In genomic region chr2:193349642-193350041, GRCh38 we compare ENCODE assay signal across 23 cellular contexts.
"Had no signal": no experiment of that assay in that cellular context is flagged by ENCODE, and none has a peak within 500 bp of the region (broad histone marks: within the 10 kb centered on the region; RNA-seq: fewer than 3 reads in every experiment).

No MANE protein-coding gene starts in this region.

- ATAC-seq: gastroesophageal sphincter, left colon, natural killer cell, right cardiac atrium, upper lobe of right lung had no signal

- H3K27me3 ChIP-seq: breast epithelium, gastroesophageal sphincter, hepatocyte, stomach, thyroid gland, upper lobe of right lung had no signal

- FAIRE-seq: endothelial cell of umbilical vein had no signal

- H3K27ac Mint-ChIP-seq: activated naive CD4-positive, alpha-beta T cell treated with anti-CD3 and anti-CD28 coated beads, Interleukin-2, amount 10 ng/mL, durations not matched to agents 7 days and 5 days; activated T-helper 1 cell treated with anti-CD3 and anti-CD28 coated beads, Interleukin-12 subunit alpha, Interleukin-12 subunit beta, Interleukin-2, Interleukin-4 antibody, amounts not matched to agents 30 ng/mL and 10 ng/mL and 1 ng/mL, durations not matched to agents 14 hours and 24 hours and 36 hours; natural killer cell had no signal

- H3K36me3 ChIP-seq: breast epithelium, gastroesophageal sphincter, stomach, thyroid gland, upper lobe of right lung had no signal

- H3K36me3 Mint-ChIP-seq: activated naive CD4-positive, alpha-beta T cell treated with anti-CD3 and anti-CD28 coated beads, Interleukin-2, amount 10 ng/mL, durations not matched to agents 7 days and 5 days; natural killer cell had no signal

- H3K4me3 Mint-ChIP-seq: activated naive CD4-positive, alpha-beta T cell treated with anti-CD3 and anti-CD28 coated beads, Interleukin-2, amount 10 ng/mL, durations not matched to agents 7 days and 5 days; activated T-helper 1 cell treated with anti-CD3 and anti-CD28 coated beads, Interleukin-12 subunit alpha, Interleukin-12 subunit beta, Interleukin-2, Interleukin-4 antibody, amounts not matched to agents 30 ng/mL and 10 ng/mL and 1 ng/mL, durations not matched to agents 14 hours and 24 hours and 36 hours; natural killer cell had no signal

- H2AFZ ChIP-seq: hepatocyte had no signal

- H3K4me3 ChIP-seq: breast epithelium, gastroesophageal sphincter, hepatocyte, stomach, thyroid gland, upper lobe of right lung had no signal

- H3K4me1 ChIP-seq: breast epithelium, gastroesophageal sphincter, stomach, thyroid gland, upper lobe of right lung had no signal

- H3K4me2 ChIP-seq: hepatocyte had no signal

- H3K27me3 Mint-ChIP-seq: activated naive CD4-positive, alpha-beta T cell treated with anti-CD3 and anti-CD28 coated beads, Interleukin-2, amount 10 ng/mL, durations not matched to agents 7 days and 5 days had no signal

- H3K9me3 Mint-ChIP-seq: activated naive CD4-positive, alpha-beta T cell treated with anti-CD3 and anti-CD28 coated beads, Interleukin-2, amount 10 ng/mL, durations not matched to agents 7 days and 5 days; activated T-helper 1 cell treated with anti-CD3 and anti-CD28 coated beads, Interleukin-12 subunit alpha, Interleukin-12 subunit beta, Interleukin-2, Interleukin-4 antibody, amounts not matched to agents 30 ng/mL and 10 ng/mL and 1 ng/mL, durations not matched to agents 14 hours and 24 hours and 36 hours had no signal

- H3K9me3 ChIP-seq: breast epithelium, gastroesophageal sphincter, stomach, thyroid gland, upper lobe of right lung had no signal

- DNase-seq: activated CD4-positive, alpha-beta T cell treated with anti-CD3 and anti-CD28 coated beads, Interleukin-2, amount 50 U/mL, for 1 hour; activated CD8-positive, alpha-beta memory T cell treated with anti-CD3 and anti-CD28 coated beads, Interleukin-2, amount 50 U/mL, for 4 hours; activated gamma-delta T cell; activated naive CD4-positive, alpha-beta T cell treated with anti-CD3 and anti-CD28 coated beads, Interleukin-2, amount 10 ng/mL, durations not matched to agents 7 days and 5 days; activated T-cell treated with anti-CD3 and anti-CD28 coated beads, Interleukin-2, amount 50 U/mL, for 1 hour; amygdala; central memory CD4-positive, alpha-beta T cell; islet precursor cell; left colon; mesenchymal stem cell; natural killer cell; right cardiac atrium; stimulated activated CD4-positive, alpha-beta T cell treated with anti-CD3 and anti-CD28 coated beads, Interleukin-12 subunit alpha, Interleukin-12 subunit beta, amount 100 ng/mL, for 4 hours; stimulated activated CD4-positive, alpha-beta T cell treated with anti-CD3 and anti-CD28 coated beads, Interleukin-4, amount 100 ng/mL, for 1 hour; stomach; T-helper 2 cell; thyroid gland; upper lobe of right lung had no signal

- H3K27ac ChIP-seq: breast epithelium, gastroesophageal sphincter, hepatocyte, stomach, thyroid gland, upper lobe of right lung had no signal

- H3K79me2 ChIP-seq: hepatocyte had no signal

- H3K4me1 Mint-ChIP-seq: activated naive CD4-positive, alpha-beta T cell treated with anti-CD3 and anti-CD28 coated beads, Interleukin-2, amount 10 ng/mL, durations not matched to agents 7 days and 5 days had no signal
